ENCODE assay signal across 1 cellular context in the genomic region with DNA sequence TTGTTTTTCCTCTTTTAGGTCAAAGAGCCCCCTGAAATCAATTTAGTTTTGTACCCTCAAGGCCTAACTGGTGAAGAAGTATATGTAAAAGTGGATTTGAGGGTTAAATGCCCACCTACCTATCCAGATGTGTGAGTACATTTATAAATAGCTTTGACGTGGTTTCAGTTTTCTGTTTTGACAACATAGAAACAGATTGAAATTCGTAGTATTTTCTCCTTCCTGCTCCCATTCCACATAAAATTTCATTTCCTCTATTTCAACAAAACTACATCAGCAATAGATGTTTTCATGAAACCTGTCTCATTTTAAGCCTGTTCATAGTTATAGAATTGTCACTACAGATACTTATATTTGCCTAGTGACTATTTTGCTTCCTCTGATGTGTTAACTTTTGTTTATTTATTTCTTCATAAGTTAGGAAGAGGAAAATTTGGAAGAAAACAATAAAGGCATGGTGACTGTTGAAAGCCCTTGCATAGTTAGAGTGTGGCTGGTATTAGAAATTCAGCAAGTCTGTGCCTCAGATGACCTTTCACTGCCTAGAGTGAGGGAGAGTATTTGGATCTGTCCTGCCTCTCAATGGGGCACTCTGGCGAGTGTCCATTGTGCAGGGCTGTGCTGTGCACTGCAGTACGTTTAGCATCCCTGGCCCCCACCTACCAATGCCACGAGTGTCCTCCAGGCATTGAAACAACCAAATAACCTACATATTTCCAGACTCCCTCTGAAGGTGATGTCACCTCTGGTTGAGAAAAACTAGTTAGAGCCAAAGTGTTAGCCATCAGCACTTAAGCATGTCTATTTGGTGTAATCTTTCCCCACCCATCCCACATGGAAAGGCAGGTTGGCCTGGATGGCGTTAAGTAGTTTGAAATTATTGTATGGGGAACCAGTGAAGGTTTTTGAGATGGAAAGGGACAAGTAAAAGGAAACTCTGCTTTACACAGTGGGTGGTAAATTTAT.
TF ChIP-seq lines count a peak whose summit lies in the region.

No MANE protein-coding gene starts in this region.

TF ChIP-seq in HEK293, 187 proteins besides CTCF, POLR2A, EP300 and RAD21 (continued from another document):
- TF ChIP-seq SETDB1 (IDR thresholded peaks at IDR 0.05; ENCODE audit: insufficient read length, low read length) (no peak), ZNF501 (tag by site-specific recombination; IDR thresholded peaks at IDR 0.05) (no peak)
